In genomic region chr6:47478233-47479155, GRCh38 we compare ENCODE assay signal across 8 cellular contexts. TPM values are rescaled to one million over a fixed set of nuclear protein-coding genes. Genes with fewer than 3 reads are reported as not detected.
DNase-seq lines count a peak whose midpoint lies in the region; ATAC-seq, FAIRE-seq and TF ChIP-seq lines count a peak whose summit lies in the region.

No MANE protein-coding gene starts in this region.

- FAIRE-seq in HepG2 (lab: Jason Lieb, UNC), result peak; percentile 18

- no peak for TF ChIP-seq RAD21 in HepG2 (CRISPR knock-in tag; IDR thresholded peaks at IDR 0.05)

- H3K9me3 ChIP-seq in PC-3 (ENCODE audit: low read length), result no peaks in the 10 kb centered on the region
- no peaks in the 10 kb centered on the region for H3K9me3 ChIP-seq in HepG2 (ENCODE audit: low read length)
- H3K9me3 ChIP-seq in suprapubic skin, result no peaks in the 10 kb centered on the region

- in situ Hi-C loops in ACHN (cut with HindIII; ENCODE audit: low pct_ligation_motif_present, low pct_unique_long_range_greater_than_20kb, low sequenced_read_pairs) (no loop called here), HepG2 (cut with HindIII; ENCODE audit: extremely low pct_ligation_motif_present, low pct_unique_long_range_greater_than_20kb) (no loop called here)

- no peaks in the 10 kb centered on the region for H3K27me3 ChIP-seq in PC-3 (ENCODE audit: low read length)
- H3K27me3 ChIP-seq in HepG2 (ENCODE audit: control insufficient read depth in 1 of 2, insufficient read depth in 2 of 2, low read length in 2 of 2), result no peaks in the 10 kb centered on the region; a peak in 1 of 5 replicates
- H3K27me3 ChIP-seq in suprapubic skin, result no peaks in the 10 kb centered on the region

- H3K4me3 ChIP-seq in PC-3 (ENCODE audit: low read length) (peak overlapping the region; percentile 96), HepG2 (replicated peaks in 1 of 3; ENCODE audit: insufficient read depth in 1 of 3, low read depth in 2 of 3, low read length in 3 of 3) (peak overlapping the region; percentile 91 to 94 (median 93)), suprapubic skin (peak overlapping the region; percentile 97)

- 1% methylated on average over 30 of the region's 31 CpGs for WGBS in HepG2 (ENCODE audit: low lambda C conversion rate)
- WGBS in suprapubic skin, result under 1% methylated on average over 18 of the region's 31 CpGs

- H3K4me1 ChIP-seq in PC-3 (ENCODE audit: insufficient read depth, low read length) (peaks cover 34% of the 10 kb centered on the region), HepG2 (ENCODE audit: insufficient read depth, low read length) (peaks cover 48% of the 10 kb centered on the region), suprapubic skin (peaks cover 52% of the 10 kb centered on the region)

- peak; percentile 45 for DNase-seq in ACHN
- peak; percentile 34 for DNase-seq in PC-3
- peak; percentile 45 for DNase-seq in cerebellar cortex (ENCODE audit: low spot score)
- DNase-seq in HepG2 (ENCODE audit: low spot score), result peak; percentile 43
- peak in 1 of 2 donors; percentile 75 for DNase-seq in suprapubic skin (ENCODE audit: low spot score in 2 of 2)
- no peak for DNase-seq in dedifferentiated amniotic fluid mesenchymal stem cell (ENCODE audit: extremely low spot score)

- no peaks in the 10 kb centered on the region for H3K9me2 ChIP-seq in PC-3 (replicated peaks; ENCODE audit: low read length)

- CTCF ChIA-PET in PC-3 (lab: Charles Lee) (interaction anchor here (0.6 to 1.3 kb wide), 3 partner anchors 64 to 74 kb away, joined by 3 to 4 read pairs (median 3); no protein-coding TSS in a partner anchor), HepG2 (lab: Yijun Ruan, JAX; ENCODE audit: low intra/inter-chr PET ratio, low total read pairs) (no interaction called here)

- ATAC-seq in GM18498 (IDR thresholded peaks at IDR 0.05; ENCODE audit: unreplicated experiment) (peak; percentile 49), HG03025 (IDR thresholded peaks at IDR 0.05; ENCODE audit: low FRiP score, unreplicated experiment) (peak; percentile 4), PC-3 (peak; percentile 24; the same call in 1 of the 2 replicates), HepG2 (peak; percentile 6; the same call in 2 of the 3 replicates)

- no peaks in the 10 kb centered on the region for H3K36me3 ChIP-seq in PC-3 (ENCODE audit: low read depth, low read length)
- H3K36me3 ChIP-seq in HepG2 (replicated peaks in 1 of 2; ENCODE audit: control insufficient read depth in 1 of 2, insufficient read depth in 2 of 2, low read length in 2 of 2), result no peaks in the 10 kb centered on the region
- no peaks in the 10 kb centered on the region for H3K36me3 ChIP-seq in suprapubic skin

- H3K79me2 ChIP-seq in PC-3 (ENCODE audit: low read length) (peaks cover 56% of the 10 kb centered on the region), HepG2 (ENCODE audit: insufficient read depth, low read length) (peaks cover 54% of the 10 kb centered on the region)

- intact Hi-C loops in PC-3 (cut with micrococcal nuclease) (loop anchor here (1.0 kb wide), 1 partner anchor 64 kb away; no protein-coding TSS in a partner anchor), HepG2 (cut with micrococcal nuclease; ENCODE audit: unreplicated experiment) (loop anchor here (1.0 to 5.0 kb wide), 3 partner anchors 39 to 401 kb away; no protein-coding TSS in a partner anchor)

- H3K9ac ChIP-seq in PC-3 (ENCODE audit: low read length) (peak overlapping the region; percentile 93), HepG2 (ENCODE audit: insufficient read depth, low read depth, low read length) (peak overlapping the region; percentile 92)

- POLR2A ChIA-PET in PC-3 (lab: Charles Lee; ENCODE audit: unreplicated experiment), result interaction anchor here (0.6 to 1.6 kb wide), 7 partner anchors 12 to 1796 kb away, joined by 3 to 7 read pairs (median 4); no protein-coding TSS in a partner anchor
- POLR2A ChIA-PET in HepG2 (lab: Yijun Ruan, JAX), result interaction anchor here (0.7 to 2.4 kb wide), 21 partner anchors 9 to 629 kb away, joined by 3 to 29 read pairs (median 4); no protein-coding TSS in a partner anchor

- TF ChIP-seq POLR2A in HepG2 (IDR thresholded peaks at IDR 0.05; ENCODE audit: insufficient read depth in 1 of 2, low read depth in 2 of 2, low read length in 2 of 2) (peak in 1 of 2 experiments; percentile 43; a peak in 1 of 4 replicates), suprapubic skin (IDR thresholded peaks at IDR 0.05) (peak in 1 of 2 donors; percentile 3)

- BruUV-seq in PC-3 (replicated peaks; lab: Mats Ljungman, UMichigan) (TSS peak; percentile 45), HepG2 (replicated peaks; lab: Mats Ljungman, UMichigan) (TSS peak; percentile 50)

- H4K20me1 ChIP-seq in PC-3 (ENCODE audit: low read length) (peaks cover 42% of the 10 kb centered on the region), HepG2 (ENCODE audit: insufficient read depth, low read length) (peaks cover 34% of the 10 kb centered on the region)

- no peaks in the 10 kb centered on the region for H3F3A ChIP-seq in PC-3 (ENCODE audit: low read length, unreplicated experiment)

- TF ChIP-seq EP300 in HepG2 (IDR thresholded peaks at IDR 0.05; ENCODE audit: low read depth in 2 of 2, low read length in 2 of 2), result no peak
- no peak for TF ChIP-seq EP300 in HepG2 (CRISPR knock-in tag; IDR thresholded peaks at IDR 0.05; ENCODE audit: borderline replicate concordance)
- TF ChIP-seq EP300 in suprapubic skin (IDR thresholded peaks at IDR 0.05), result no peak

- H2AFZ ChIP-seq in PC-3 (ENCODE audit: low read length) (peak overlapping the region; percentile 81), HepG2 (ENCODE audit: low read length) (no peak overlapping the region)

- TF ChIP-seq CTCF in PC-3 (conservative IDR thresholded peaks at IDR 0.05; ENCODE audit: low read depth, low read length) (no peak), HepG2 (CRISPR knock-in tag; IDR thresholded peaks at IDR 0.05) (no peak), suprapubic skin (IDR thresholded peaks at IDR 0.05) (no peak)

- peak overlapping the region; percentile 84 for H3K27ac ChIP-seq in PC-3 (ENCODE audit: low read length)
- peak overlapping the region; percentile 93 for H3K27ac ChIP-seq in HepG2 (ENCODE audit: extremely low read length, insufficient read depth, low read length)
- H3K27ac ChIP-seq in suprapubic skin, result peak overlapping the region; percentile 99

- H3K4me2 ChIP-seq in PC-3 (ENCODE audit: low read length) (peak overlapping the region; percentile 92), HepG2 (ENCODE audit: low read depth, low read length) (peak overlapping the region; percentile 92)

TF ChIP-seq in HepG2, 621 proteins besides CTCF, POLR2A, EP300 and RAD21 (continues in another document):
- TF ChIP-seq HMGXB4 (CRISPR knock-in tag; IDR thresholded peaks at IDR 0.05; ENCODE audit: borderline replicate concordance in 1 of 2, low read depth in 1 of 2) (peak in 1 of 2 experiments; percentile 52; a peak in 2 of 4 replicates), ZNF530 (CRISPR knock-in tag; IDR thresholded peaks at IDR 0.05; ENCODE audit: low read depth) (no peak), ZNF703 (CRISPR knock-in tag; IDR thresholded peaks at IDR 0.05; ENCODE audit: borderline replicate concordance) (0 out of 2 replicates have a peak, but pooled peaks have one; percentile 26), MTA3 (CRISPR knock-in tag; IDR thresholded peaks at IDR 0.05) (no peak), HIVEP1 (CRISPR knock-in tag; IDR thresholded peaks at IDR 0.05) (peak; percentile 4; the same call in 1 of the 2 replicates), GATA4 (IDR thresholded peaks at IDR 0.05; ENCODE audit: borderline replicate concordance, low read depth) (no peak), RBFOX2 (IDR thresholded peaks at IDR 0.05; ENCODE audit: low read depth, low read length) (peak; percentile 64), ESRRA (CRISPR knock-in tag; IDR thresholded peaks at IDR 0.05; ENCODE audit: low read depth) (0 out of 2 replicates have a peak, but pooled peaks have one; percentile 15), TCF12 (IDR thresholded peaks at IDR 0.05) (no peak), TCF12 (CRISPR knock-in tag; IDR thresholded peaks at IDR 0.05) (peak; percentile 38; the same call in 1 of the 2 replicates)

RNA-seq across cellular contexts. Expression of gene CD2AP, which starts 0.9 kb away (rescaled TPM):
- total RNA-seq in PC-3 (2014; rRNA removed), result 16.2 and 21.8 TPM in 2 replicates
- 31.9 and 40.1 TPM in 2 replicates for total RNA-seq in HepG2 (2016; rRNA removed; fragmentation: Illumina TruSeq; extraction: Trizol)
- total RNA-seq in HepG2 (2016; cell fraction: cytosol; rRNA removed; fragmentation: Illumina TruSeq; extraction: Trizol; ENCODE audit: low read depth), result 12.4 and 19.0 TPM in 2 replicates
- total RNA-seq in HepG2 (2016; cell fraction: insoluble cytoplasmic fraction; rRNA removed; fragmentation: Illumina TruSeq; extraction: Trizol), result 30.7 and 38.4 TPM in 2 replicates
- total RNA-seq in HepG2 (2016; cell fraction: membrane; rRNA removed; fragmentation: Illumina TruSeq; extraction: Trizol), result 12.4 and 12.6 TPM in 2 replicates
- total RNA-seq in HepG2 (2016; cell fraction: nucleus; rRNA removed; fragmentation: Illumina TruSeq; extraction: Trizol), result 42.9 and 47.2 TPM in 2 replicates
- 6.0 and 8.6 TPM in 2 replicates for polyA plus RNA-seq in HepG2 (2011; rRNA removed)
- 2.4 and 4.1 TPM in 2 replicates for polyA plus RNA-seq in HepG2 (2011; cell fraction: cytosol; rRNA removed)
- 5.8 and 8.0 TPM in 2 replicates for polyA plus RNA-seq in HepG2 (2011; cell fraction: nucleus; rRNA removed)
- 20.4 and 25.9 TPM in 2 replicates for polyA plus RNA-seq in HepG2 (2012)
- polyA plus RNA-seq in HepG2 (2016; cell fraction: cytosol; fragmentation: Illumina TruSeq; extraction: Trizol; ENCODE audit: low read depth), result 1.0 and 1.1 TPM in 2 replicates
- polyA plus RNA-seq in HepG2 (2016; cell fraction: insoluble cytoplasmic fraction; fragmentation: Illumina TruSeq; extraction: Trizol; ENCODE audit: low read depth), result 41.6 and 46.6 TPM in 2 replicates
- 5.3 and 5.7 TPM in 2 replicates for polyA plus RNA-seq in HepG2 (2016; cell fraction: membrane; fragmentation: Illumina TruSeq; extraction: Trizol; ENCODE audit: low read depth)
- 31.0 and 34.8 TPM in 2 replicates for polyA plus RNA-seq in HepG2 (2016; cell fraction: nucleus; fragmentation: Illumina TruSeq; extraction: Trizol; ENCODE audit: insufficient read depth, low read depth)
- polyA minus RNA-seq in HepG2 (2011; rRNA and poly(A)+ RNA removed; ENCODE audit: low replicate concordance), result 1.9 and 2.4 TPM in 2 replicates
- polyA minus RNA-seq in HepG2 (2011; cell fraction: cytosol; rRNA and poly(A)+ RNA removed), result 9.9 and 10.5 TPM in 2 replicates
- polyA minus RNA-seq in HepG2 (2011; cell fraction: nucleus; rRNA and poly(A)+ RNA removed), result 84.8 and 85.6 TPM in 2 replicates
- 10 to 100 TPM; 20.4 to 41.8 (median 28.3) TPM for total RNA-seq in suprapubic skin
